ENCODE assay signal across 24 cellular contexts in genomic region chr1:83967336-83967735, GRCh38. TPM values are rescaled to one million over a fixed set of nuclear protein-coding genes. Genes with fewer than 3 reads are reported as not detected.
"Had no signal": no experiment of that assay in that cellular context is flagged by ENCODE, and none has a peak within 500 bp of the region (broad histone marks: within the 10 kb centered on the region; RNA-seq: fewer than 3 reads in every experiment).

No MANE protein-coding gene starts in this region.

- H3K4me1 ChIP-seq: left lung, right lobe of liver, suprapubic skin, upper lobe of right lung had no signal

- H3K27ac ChIP-seq: brain microvascular endothelial cell, esophagus muscularis mucosa, gastroesophageal sphincter, heart left ventricle, left lung, right lobe of liver, skin epidermis, suprapubic skin, upper lobe of right lung had no signal

- H3K9me3 ChIP-seq: esophagus muscularis mucosa, gastroesophageal sphincter, heart left ventricle, left lung, right lobe of liver, suprapubic skin, upper lobe of right lung had no signal

- DNase-seq: activated CD4-positive, alpha-beta memory T cell treated with anti-CD3 and anti-CD28 coated beads for 36 hours; activated CD4-positive, alpha-beta T cell treated with anti-CD3 and anti-CD28 coated beads for 48 hours; activated effector memory CD4-positive, alpha-beta T cell treated with anti-CD3 and anti-CD28 coated beads, Interleukin-2, amount 50 U/mL, for 16 hours; activated naive CD4-positive, alpha-beta T cell treated with anti-CD3 and anti-CD28 coated beads, Interleukin-2, amount 50 U/mL, for 16 hours; activated naive CD8-positive, alpha-beta T cell treated with anti-CD3 and anti-CD28 coated beads, Interleukin-2, amount 50 U/mL, for 24 hours; aorta; brain microvascular endothelial cell; central memory CD4-positive, alpha-beta T cell; effector memory CD8-positive, alpha-beta T cell; heart left ventricle; left lung; naive thymus-derived CD4-positive, alpha-beta T cell; occipital lobe; right lobe of liver; stimulated activated CD4-positive, alpha-beta T cell treated with anti-CD3 and anti-CD28 coated beads, Interleukin-2, amount 100 ng/mL, for 24 hours; stimulated activated naive CD8-positive, alpha-beta T cell treated with anti-CD3 and anti-CD28 coated beads, Interleukin-15, amount 100 ng/mL, for 72 hours; upper lobe of right lung had no signal

- H3K36me3 Mint-ChIP-seq: activated CD4-positive, alpha-beta memory T cell treated with anti-CD3 and anti-CD28 coated beads for 36 hours; naive thymus-derived CD4-positive, alpha-beta T cell; stimulated activated effector memory CD8-positive, alpha-beta T cell treated with anti-CD3 and anti-CD28 coated beads, Interleukin-12 subunit alpha, Interleukin-12 subunit beta, amount 100 ng/mL, for 72 hours had no signal

- H3K9me3 Mint-ChIP-seq: activated CD4-positive, alpha-beta memory T cell treated with anti-CD3 and anti-CD28 coated beads for 36 hours; activated naive CD8-positive, alpha-beta T cell treated with anti-CD3 and anti-CD28 coated beads, Interleukin-2, amount 50 U/mL, for 24 hours; effector memory CD8-positive, alpha-beta T cell; stimulated activated effector memory CD8-positive, alpha-beta T cell treated with anti-CD3 and anti-CD28 coated beads, Interleukin-12 subunit alpha, Interleukin-12 subunit beta, amount 100 ng/mL, for 72 hours; stimulated activated naive CD8-positive, alpha-beta T cell treated with anti-CD3 and anti-CD28 coated beads, Interleukin-15, amount 100 ng/mL, for 72 hours had no signal

- H3K27me3 Mint-ChIP-seq: activated naive CD8-positive, alpha-beta T cell treated with anti-CD3 and anti-CD28 coated beads, Interleukin-2, amount 50 U/mL, for 24 hours had no signal

- H3K27ac Mint-ChIP-seq: activated CD4-positive, alpha-beta memory T cell treated with anti-CD3 and anti-CD28 coated beads for 36 hours; activated naive CD8-positive, alpha-beta T cell treated with anti-CD3 and anti-CD28 coated beads, Interleukin-2, amount 50 U/mL, for 24 hours; effector memory CD8-positive, alpha-beta T cell; naive thymus-derived CD4-positive, alpha-beta T cell; stimulated activated effector memory CD8-positive, alpha-beta T cell treated with anti-CD3 and anti-CD28 coated beads, Interleukin-12 subunit alpha, Interleukin-12 subunit beta, amount 100 ng/mL, for 72 hours; stimulated activated naive CD8-positive, alpha-beta T cell treated with anti-CD3 and anti-CD28 coated beads, Interleukin-15, amount 100 ng/mL, for 72 hours had no signal

- H3K36me3 ChIP-seq: brain microvascular endothelial cell, esophagus muscularis mucosa, gastroesophageal sphincter, heart left ventricle, left lung, right lobe of liver, suprapubic skin, upper lobe of right lung had no signal

- H3K4me3 ChIP-seq: esophagus muscularis mucosa, gastroesophageal sphincter, heart left ventricle, left lung, lung, right lobe of liver, skin epidermis, suprapubic skin, upper lobe of right lung had no signal

- ATAC-seq: activated naive CD8-positive, alpha-beta T cell treated with anti-CD3 and anti-CD28 coated beads, Interleukin-2, amount 50 U/mL, for 24 hours; effector memory CD8-positive, alpha-beta T cell; gastroesophageal sphincter; left lung; naive thymus-derived CD4-positive, alpha-beta T cell; right lobe of liver; stimulated activated effector memory CD8-positive, alpha-beta T cell treated with anti-CD3 and anti-CD28 coated beads, Interleukin-12 subunit alpha, Interleukin-12 subunit beta, amount 100 ng/mL, for 72 hours; stimulated activated naive CD8-positive, alpha-beta T cell treated with anti-CD3 and anti-CD28 coated beads, Interleukin-15, amount 100 ng/mL, for 72 hours; upper lobe of right lung had no signal

- H3K27me3 ChIP-seq: brain microvascular endothelial cell, esophagus muscularis mucosa, gastroesophageal sphincter, heart left ventricle, left lung, right lobe of liver, suprapubic skin, upper lobe of right lung had no signal

- H3K4me3 Mint-ChIP-seq: activated CD4-positive, alpha-beta memory T cell treated with anti-CD3 and anti-CD28 coated beads for 36 hours; activated naive CD8-positive, alpha-beta T cell treated with anti-CD3 and anti-CD28 coated beads, Interleukin-2, amount 50 U/mL, for 24 hours; effector memory CD8-positive, alpha-beta T cell; naive thymus-derived CD4-positive, alpha-beta T cell; neural crest cell; stimulated activated effector memory CD8-positive, alpha-beta T cell treated with anti-CD3 and anti-CD28 coated beads, Interleukin-12 subunit alpha, Interleukin-12 subunit beta, amount 100 ng/mL, for 72 hours; stimulated activated naive CD8-positive, alpha-beta T cell treated with anti-CD3 and anti-CD28 coated beads, Interleukin-15, amount 100 ng/mL, for 72 hours had no signal

- H3K4me1 Mint-ChIP-seq: activated naive CD8-positive, alpha-beta T cell treated with anti-CD3 and anti-CD28 coated beads, Interleukin-2, amount 50 U/mL, for 24 hours; naive thymus-derived CD4-positive, alpha-beta T cell; neural crest cell; stimulated activated effector memory CD8-positive, alpha-beta T cell treated with anti-CD3 and anti-CD28 coated beads, Interleukin-12 subunit alpha, Interleukin-12 subunit beta, amount 100 ng/mL, for 72 hours; stimulated activated naive CD8-positive, alpha-beta T cell treated with anti-CD3 and anti-CD28 coated beads, Interleukin-15, amount 100 ng/mL, for 72 hours had no signal

RNA-seq across cellular contexts. Expression of gene TTLL7, which starts 31.6 kb away (rescaled TPM):
- polyA plus RNA-seq: naive thymus-derived CD4-positive, alpha-beta T cell had no signal
